ENCODE assay signal across 1 cellular context in the genomic region with DNA sequence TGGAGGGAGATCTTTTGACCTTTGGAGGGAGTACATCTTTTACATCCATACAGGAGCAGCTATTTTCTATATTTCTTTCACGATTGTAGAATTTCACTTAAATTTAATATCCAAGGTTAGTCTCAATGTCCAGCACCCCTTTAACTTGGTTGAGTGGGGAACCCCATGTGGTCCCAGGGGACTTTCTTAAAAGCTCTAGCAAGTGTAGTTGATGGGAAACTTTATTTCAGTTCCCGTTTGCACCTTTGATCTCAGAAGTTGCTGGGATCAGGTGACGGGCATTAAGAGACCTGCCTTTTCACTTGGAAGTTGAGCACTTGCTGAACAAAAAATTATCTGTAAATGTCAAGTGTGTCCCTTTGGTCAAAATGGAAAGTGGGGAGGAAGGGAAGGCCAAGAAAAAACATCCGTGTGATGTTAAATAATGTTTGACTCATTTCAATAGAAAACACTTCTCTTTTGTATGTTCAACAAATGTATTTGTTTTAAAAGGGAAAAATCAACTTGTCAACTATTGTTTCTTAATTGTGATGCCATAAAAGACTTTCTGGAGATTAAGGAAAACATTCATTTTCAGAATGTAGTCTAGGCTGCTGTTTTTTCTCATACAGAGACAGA.
TF ChIP-seq lines count a peak whose summit lies in the region.

No MANE protein-coding gene starts in this region.

TF ChIP-seq in GM23338, 12 proteins besides CTCF, POLR2A, EP300 and RAD21 (continued from another document):
- no peak for TF ChIP-seq JUNB (IDR thresholded peaks at IDR 0.05; ENCODE audit: unreplicated experiment)
- TF ChIP-seq CREB1 (CRISPR knock-in tag; IDR thresholded peaks at IDR 0.05; ENCODE audit: low read depth): no peak
- TF ChIP-seq REST (IDR thresholded peaks at IDR 0.05; ENCODE audit: unreplicated experiment): no peak
- TF ChIP-seq, protein P1, sequence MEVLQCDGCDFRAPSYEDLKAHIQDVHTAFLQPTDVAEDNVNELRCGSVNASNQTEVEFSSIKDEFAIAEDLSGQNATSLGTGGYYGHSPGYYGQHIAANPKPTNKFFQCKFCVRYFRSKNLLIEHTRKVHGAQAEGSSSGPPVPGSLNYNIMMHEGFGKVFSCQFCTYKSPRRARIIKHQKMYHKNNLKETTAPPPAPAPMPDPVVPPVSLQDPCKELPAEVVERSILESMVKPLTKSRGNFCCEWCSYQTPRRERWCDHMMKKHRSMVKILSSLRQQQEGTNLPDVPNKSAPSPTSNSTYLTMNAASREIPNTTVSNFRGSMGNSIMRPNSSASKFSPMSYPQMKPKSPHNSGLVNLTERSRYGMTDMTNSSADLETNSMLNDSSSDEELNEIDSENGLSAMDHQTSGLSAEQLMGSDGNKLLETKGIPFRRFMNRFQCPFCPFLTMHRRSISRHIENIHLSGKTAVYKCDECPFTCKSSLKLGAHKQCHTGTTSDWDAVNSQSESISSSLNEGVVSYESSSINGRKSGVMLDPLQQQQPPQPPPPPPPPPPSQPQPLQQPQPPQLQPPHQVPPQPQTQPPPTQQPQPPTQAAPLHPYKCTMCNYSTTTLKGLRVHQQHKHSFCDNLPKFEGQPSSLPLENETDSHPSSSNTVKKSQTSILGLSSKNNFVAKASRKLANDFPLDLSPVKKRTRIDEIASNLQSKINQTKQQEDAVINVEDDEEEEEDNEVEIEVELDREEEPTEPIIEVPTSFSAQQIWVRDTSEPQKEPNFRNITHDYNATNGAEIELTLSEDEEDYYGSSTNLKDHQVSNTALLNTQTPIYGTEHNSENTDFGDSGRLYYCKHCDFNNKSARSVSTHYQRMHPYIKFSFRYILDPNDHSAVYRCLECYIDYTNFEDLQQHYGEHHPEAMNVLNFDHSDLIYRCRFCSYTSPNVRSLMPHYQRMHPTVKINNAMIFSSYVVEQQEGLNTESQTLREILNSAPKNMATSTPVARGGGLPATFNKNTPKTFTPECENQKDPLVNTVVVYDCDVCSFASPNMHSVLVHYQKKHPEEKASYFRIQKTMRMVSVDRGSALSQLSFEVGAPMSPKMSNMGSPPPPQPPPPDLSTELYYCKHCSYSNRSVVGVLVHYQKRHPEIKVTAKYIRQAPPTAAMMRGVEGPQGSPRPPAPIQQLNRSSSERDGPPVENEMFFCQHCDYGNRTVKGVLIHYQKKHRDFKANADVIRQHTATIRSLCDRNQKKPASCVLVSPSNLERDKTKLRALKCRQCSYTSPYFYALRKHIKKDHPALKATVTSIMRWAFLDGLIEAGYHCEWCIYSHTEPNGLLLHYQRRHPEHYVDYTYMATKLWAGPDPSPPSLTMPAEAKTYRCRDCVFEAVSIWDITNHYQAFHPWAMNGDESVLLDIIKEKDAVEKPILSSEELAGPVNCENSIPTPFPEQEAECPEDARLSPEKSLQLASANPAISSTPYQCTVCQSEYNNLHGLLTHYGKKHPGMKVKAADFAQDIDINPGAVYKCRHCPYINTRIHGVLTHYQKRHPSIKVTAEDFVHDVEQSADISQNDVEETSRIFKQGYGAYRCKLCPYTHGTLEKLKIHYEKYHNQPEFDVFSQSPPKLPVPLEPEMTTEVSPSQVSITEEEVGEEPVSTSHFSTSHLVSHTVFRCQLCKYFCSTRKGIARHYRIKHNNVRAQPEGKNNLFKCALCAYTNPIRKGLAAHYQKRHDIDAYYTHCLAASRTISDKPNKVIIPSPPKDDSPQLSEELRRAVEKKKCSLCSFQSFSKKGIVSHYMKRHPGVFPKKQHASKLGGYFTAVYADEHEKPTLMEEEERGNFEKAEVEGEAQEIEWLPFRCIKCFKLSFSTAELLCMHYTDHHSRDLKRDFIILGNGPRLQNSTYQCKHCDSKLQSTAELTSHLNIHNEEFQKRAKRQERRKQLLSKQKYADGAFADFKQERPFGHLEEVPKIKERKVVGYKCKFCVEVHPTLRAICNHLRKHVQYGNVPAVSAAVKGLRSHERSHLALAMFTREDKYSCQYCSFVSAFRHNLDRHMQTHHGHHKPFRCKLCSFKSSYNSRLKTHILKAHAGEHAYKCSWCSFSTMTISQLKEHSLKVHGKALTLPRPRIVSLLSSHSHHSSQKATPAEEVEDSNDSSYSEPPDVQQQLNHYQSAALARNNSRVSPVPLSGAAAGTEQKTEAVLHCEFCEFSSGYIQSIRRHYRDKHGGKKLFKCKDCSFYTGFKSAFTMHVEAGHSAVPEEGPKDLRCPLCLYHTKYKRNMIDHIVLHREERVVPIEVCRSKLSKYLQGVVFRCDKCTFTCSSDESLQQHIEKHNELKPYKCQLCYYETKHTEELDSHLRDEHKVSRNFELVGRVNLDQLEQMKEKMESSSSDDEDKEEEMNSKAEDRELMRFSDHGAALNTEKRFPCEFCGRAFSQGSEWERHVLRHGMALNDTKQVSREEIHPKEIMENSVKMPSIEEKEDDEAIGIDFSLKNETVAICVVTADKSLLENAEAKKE (CRISPR knock-in tag; IDR thresholded peaks at IDR 0.05): no peak
- TF ChIP-seq STAT1 (IDR thresholded peaks at IDR 0.05; ENCODE audit: unreplicated experiment): no peak
- no peak for TF ChIP-seq ZNF331 (CRISPR knock-in tag; IDR thresholded peaks at IDR 0.05; ENCODE audit: low read depth)
- TF ChIP-seq ZNF114 (CRISPR knock-in tag; IDR thresholded peaks at IDR 0.05): no peak
- TF ChIP-seq EZH2phosphoT487 (IDR thresholded peaks at IDR 0.05; ENCODE audit: unreplicated experiment): no peak
